12 cellular contexts compared by ENCODE assay signal in genomic region chr6:146153040-146153758, GRCh38.
DNase-seq lines count a peak whose midpoint lies in the region; ATAC-seq and TF ChIP-seq lines count a peak whose summit lies in the region.
"Had no signal": no experiment of that assay in that cellular context is flagged by ENCODE, and none has a peak within 500 bp of the region (broad histone marks: within the 10 kb centered on the region; RNA-seq: fewer than 3 reads in every experiment).

No MANE protein-coding gene starts in this region.

- ATAC-seq in GM19372 (IDR thresholded peaks at IDR 0.05; ENCODE audit: low read depth, unreplicated experiment) (peak; percentile 95), HG02642 (IDR thresholded peaks at IDR 0.05; ENCODE audit: poor library complexity, unreplicated experiment) (peak; percentile 97), HG03342 (IDR thresholded peaks at IDR 0.05; ENCODE audit: unreplicated experiment) (peak; percentile 95)
- ATAC-seq: activated T-cell treated with anti-CD3 and anti-CD28 coated beads, Interleukin-2, amount 50 U/mL, for 72 hours had no signal

- DNase-seq in GM13976 (ENCODE audit: low spot score) (peak; percentile 42), NCI-H1105 (lab: John Stamatoyannopoulos, UW) (no peak), anterior cingulate cortex (lab: John Stamatoyannopoulos, UW) (no peak), DMS153 treated with DMSO at 0.1 percent for 48 hours (lab: John Stamatoyannopoulos, UW; ENCODE audit: unreplicated experiment) (no peak)
- DNase-seq in stimulated activated naive CD4-positive, alpha-beta T cell (lab: John Stamatoyannopoulos, UW): no peak
- DNase-seq: activated T-cell treated with anti-CD3 and anti-CD28 coated beads, Interleukin-2, amount 50 U/mL, for 72 hours; NCI-H524; Right ventricle myocardium superior; WERI-Rb-1 had no signal

- in situ Hi-C loops in GM13976 (cut with MboI; ENCODE audit: low sequenced_read_pairs, unreplicated experiment): no loop called here

- no peak for TF ChIP-seq CTCF in GM13976 (IDR thresholded peaks at IDR 0.05; ENCODE audit: borderline replicate concordance, control extremely low read depth, extremely low read depth, insufficient read depth, missing control alignments)
